In genomic region chr17:21674242-21674731, GRCh38 we compare ENCODE assay signal across 26 cellular contexts. TPM values are rescaled to one million over a fixed set of nuclear protein-coding genes. Genes with fewer than 3 reads are reported as not detected.
DNase-seq lines count a peak whose midpoint lies in the region; ATAC-seq and TF ChIP-seq lines count a peak whose summit lies in the region.
"Had no signal": no experiment of that assay in that cellular context is flagged by ENCODE, and none has a peak within 500 bp of the region (broad histone marks: within the 10 kb centered on the region; RNA-seq: fewer than 3 reads in every experiment).

No MANE protein-coding gene starts in this region.

- peaks cover 28 to 37% (median 31%) of the 10 kb centered on the region in 11 experiments for H3K9me3 ChIP-seq in BLaER1 treated with 17β-estradiol and CSF1 and Interleukin-3, amounts not matched to agents 10 nM and 100 nM (replicated peaks in 1 of 11)
- H3K9me3 ChIP-seq: MG63, thyroid gland had no signal

- H3K4me1 ChIP-seq in BLaER1 treated with 17β-estradiol and CSF1 and Interleukin-3, amounts not matched to agents 10 nM and 100 nM: peaks cover 16 to 94% (median 85%) of the 10 kb centered on the region in 10 experiments; a peak in 19 of 20 replicates
- H3K4me1 ChIP-seq: thyroid gland had no signal

- peak overlapping the region in 7 of 11 experiments; percentile 11 to 94 (median 86); a peak in 11 of 22 replicates for H3K4me2 ChIP-seq in BLaER1 treated with 17β-estradiol and CSF1 and Interleukin-3, amounts not matched to agents 10 nM and 100 nM

- DNase-seq in GM20000 (ENCODE audit: low spot score) (peak; percentile 11), sciatic nerve (ENCODE audit: low spot score) (peak; percentile 60), left colon (no peak), iPS-NIHi11 (ENCODE audit: low spot score) (no peak), inferior parietal cortex (ENCODE audit: extremely low spot score) (no peak)
- DNase-seq: activated CD4-positive, alpha-beta T cell treated with anti-CD3 and anti-CD28 coated beads for 48 hours; amygdala; Calu3; DND-41; KBM-7; mammary epithelial cell; MG63; NCI-H1105 treated with DMSO at 0.1 percent for 48 hours; NCI-H2081; Right ventricle myocardium superior; stimulated activated naive CD8-positive, alpha-beta T cell treated with anti-CD3 and anti-CD28 coated beads, Interleukin-15, Interleukin-2, amounts not matched to agents 100 U/mL and 50 U/mL, for 24 hours; thyroid gland had no signal

- H3K27me3 ChIP-seq in BLaER1 treated with 17β-estradiol and CSF1 and Interleukin-3, amounts not matched to agents 10 nM and 100 nM: peaks cover 0 to 16% (median 0%) of the 10 kb centered on the region in 11 experiments; a peak in 4 of 22 replicates
- H3K27me3 ChIP-seq: MG63, thyroid gland had no signal

- H3K9ac ChIP-seq in BLaER1 treated with 17β-estradiol and CSF1 and Interleukin-3, amounts not matched to agents 10 nM and 100 nM: no peak overlapping the region

- no peak for TF ChIP-seq CTCF in GM20000 (IDR thresholded peaks at IDR 0.05; ENCODE audit: extremely low read depth, missing control alignments)

- ATAC-seq in SK-N-SH treated with all-trans-retinoic acid at 6 μM for 48 hours: peak; percentile 74
- no peak for ATAC-seq in sciatic nerve
- no peak for ATAC-seq in left colon
- ATAC-seq: HCT116; stimulated activated naive CD8-positive, alpha-beta T cell treated with anti-CD3 and anti-CD28 coated beads, Interleukin-15, Interleukin-2, amounts not matched to agents 100 U/mL and 50 U/mL, for 24 hours had no signal

- peaks cover 0 to 3% (median 0%) of the 10 kb centered on the region in 11 experiments; a peak in 2 of 22 replicates for H3K36me3 ChIP-seq in BLaER1 treated with 17β-estradiol and CSF1 and Interleukin-3, amounts not matched to agents 10 nM and 100 nM
- H3K36me3 ChIP-seq: MG63, thyroid gland had no signal

- peak overlapping the region in 1 of 10 experiments; percentile 26; a peak in 1 of 20 replicates for H3K4me3 ChIP-seq in BLaER1 treated with 17β-estradiol and CSF1 and Interleukin-3, amounts not matched to agents 10 nM and 100 nM
- H3K4me3 ChIP-seq: MG63, thyroid gland had no signal

- intact Hi-C loops in sciatic nerve (cut with DNase I) (no loop called here), left colon (cut with DNase I, micrococcal nuclease) (no loop called here)

- H4K20me1 ChIP-seq in BLaER1 treated with 17β-estradiol and CSF1 and Interleukin-3, amounts not matched to agents 10 nM and 100 nM: no peaks in the 10 kb centered on the region

- peak overlapping the region in 3 of 11 experiments; percentile 36 to 70 (median 52); a peak in 3 of 22 replicates for H3K27ac ChIP-seq in BLaER1 treated with 17β-estradiol and CSF1 and Interleukin-3, amounts not matched to agents 10 nM and 100 nM
- H3K27ac ChIP-seq: thyroid gland, VCaP had no signal

TF ChIP-seq in SK-N-SH treated with all-trans-retinoic acid at 6 μM for 48 hours, 23 proteins besides CTCF, POLR2A, EP300 and RAD21:
- TF ChIP-seq PATZ1 (CRISPR knock-in tag; IDR thresholded peaks at IDR 0.05; ENCODE audit: borderline replicate concordance): no peak

RNA-seq across cellular contexts. Expression of gene KCNJ18, which starts 18.0 kb away (rescaled TPM):
- total RNA-seq in sciatic nerve: not detected
- total RNA-seq in left colon: not detected
- total RNA-seq: activated CD8-positive, alpha-beta memory T cell treated with anti-CD3 and anti-CD28 coated beads for 36 hours; Calu3; epithelial cell of proximal tubule; mammary epithelial cell; neural crest cell; pulmonary artery endothelial cell; Right ventricle myocardium superior; skeletal muscle tissue; thyroid gland had no signal

Comparison
In these comparisons a context has a peak if more than half of its experiments do, and no peak if none do; other contexts are left out.
1. DNase-seq: peak in GM20000 (single experiment) and sciatic nerve (single experiment); none in left colon (0 of 2), iPS-NIHi11 (single experiment) and inferior parietal cortex (single experiment).